Comparison of ENCODE assay signal across 11 cellular contexts in genomic region chr11:130383363-130384168, GRCh38. TPM values are rescaled to one million over a fixed set of nuclear protein-coding genes. Genes with fewer than 3 reads are reported as not detected.
A peak's percentile ranks its signal among the peaks of the same experiment; 100 is the strongest.
DNase-seq lines count a peak whose midpoint lies in the region; ATAC-seq, FAIRE-seq and TF ChIP-seq lines count a peak whose summit lies in the region.
"Had no signal": no experiment of that assay in that cellular context is flagged by ENCODE, and none has a peak within 500 bp of the region (broad histone marks: within the 10 kb centered on the region; RNA-seq: fewer than 3 reads in every experiment).

No MANE protein-coding gene starts in this region.

- no peak overlapping the region for H2AFZ ChIP-seq in H1 (ENCODE audit: low read length)
- no peak overlapping the region for H2AFZ ChIP-seq in trophoblast cell (ENCODE audit: insufficient read depth, low read length, poor library complexity)

- TF ChIP-seq EP300 in H1 (IDR thresholded peaks at IDR 0.05; ENCODE audit: borderline replicate concordance in 1 of 2, low read depth in 2 of 2, low read length in 2 of 2), result no peak

- POLR2A ChIA-PET in H1 (lab: Charles Lee; ENCODE audit: partially characterized antibody), result interaction anchor here (0.6 to 1.7 kb wide), 15 partner anchors 12 to 381 kb away, joined by 3 to 6 read pairs (median 3); partner anchors contain the start of gene PRDM10

- peak overlapping the region; percentile 95 for H3K18ac ChIP-seq in H1 (ENCODE audit: extremely low read depth, low read length)
- H3K18ac ChIP-seq in trophoblast cell (ENCODE audit: low read length), result no peak overlapping the region

- DNase-seq in GDM1 (lab: John Stamatoyannopoulos, UW), result peak; percentile 8
- DNase-seq in LHCN-M2 (ENCODE audit: low read depth), result peak; percentile 97
- DNase-seq in H1 (ENCODE audit: low read depth in 1 of 2, low spot score in 2 of 2), result peak; percentile 33 to 66
- DNase-seq in trophoblast cell, result peak in 1 of 2 donors; percentile 36
- no peak for DNase-seq in NCI-H446 (lab: John Stamatoyannopoulos, UW)
- no peak for DNase-seq in ecto neural progenitor cell (ENCODE audit: low spot score)
- DNase-seq: activated naive CD8-positive, alpha-beta T cell treated with anti-CD3 and anti-CD28 coated beads, Interleukin-2, amount 10 ng/mL, durations not matched to agents 7 days and 5 days; NCI-H146 had no signal

- H3K14ac ChIP-seq in H1 (ENCODE audit: insufficient read length), result no peak overlapping the region
- no peak overlapping the region for H3K14ac ChIP-seq in trophoblast cell (ENCODE audit: low read length)

- TF ChIP-seq POLR2A in H1 (IDR thresholded peaks at IDR 0.05; ENCODE audit: control extremely low read depth in 1 of 2, low read depth in 2 of 2, low read length in 2 of 2), result peak; percentile 47 to 85

- H3K9ac ChIP-seq in H1 (replicated peaks in 1 of 4; ENCODE audit: extremely low read depth in 1 of 4, low read depth in 3 of 4, low read length in 3 of 4) (peak overlapping the region in 2 of 4 experiments; percentile 10 to 44; a peak in 3 of 7 replicates), trophoblast cell (ENCODE audit: low read length) (no peak overlapping the region)

- H4K5ac ChIP-seq in H1 (ENCODE audit: insufficient read length, low read depth, low read length), result peak overlapping the region; percentile 16

- TF ChIP-seq CTCF in H1 (IDR thresholded peaks at IDR 0.05; ENCODE audit: control extremely low read depth in 1 of 3, insufficient read depth in 1 of 3, low read depth in 1 of 3, low read length in 3 of 3), result no peak

- H2BK15ac ChIP-seq in H1 (ENCODE audit: low read length), result no peak overlapping the region; the same call in 1 of the 2 replicates

- H2AK5ac ChIP-seq in H1 (ENCODE audit: low read depth, low read length) (peak overlapping the region; percentile 86), trophoblast cell (ENCODE audit: low read length) (no peak overlapping the region)

- H3K79me1 ChIP-seq in H1 (ENCODE audit: low read depth, low read length) (no peaks in the 10 kb centered on the region), trophoblast cell (ENCODE audit: low read length) (no peaks in the 10 kb centered on the region)

- FAIRE-seq in H1 (lab: Jason Lieb, UNC), result peak; percentile 98
- FAIRE-seq: keratinocyte had no signal

- peak overlapping the region; percentile 99 for H2BK20ac ChIP-seq in H1 (ENCODE audit: low read length)

- H3K4me3 ChIP-seq in H1 (ENCODE audit: extremely low read depth in 1 of 4, insufficient read depth in 2 of 4, low read depth in 3 of 4, low read length in 4 of 4) (no peak overlapping the region), trophoblast cell (ENCODE audit: low read depth, low read length) (no peak overlapping the region)

- no peaks in the 10 kb centered on the region for H3K79me2 ChIP-seq in H1 (ENCODE audit: control insufficient read depth in 1 of 2, insufficient read depth in 2 of 2, low read length in 2 of 2)
- H3K79me2 ChIP-seq in trophoblast cell (ENCODE audit: control insufficient read depth, insufficient read depth, low read length, poor library complexity), result no peaks in the 10 kb centered on the region

- peak overlapping the region; percentile 33 for H3K56ac ChIP-seq in H1 (replicated peaks; ENCODE audit: insufficient read length, low read depth, low read length)

- no peak overlapping the region for H4K12ac ChIP-seq in trophoblast cell (ENCODE audit: low read depth, low read length)

- H3K27me3 ChIP-seq in H1 (replicated peaks in 1 of 4; ENCODE audit: control insufficient read depth in 3 of 4, extremely low read depth in 1 of 4, insufficient read depth in 3 of 4, low read length in 3 of 4), result no peaks in the 10 kb centered on the region
- no peaks in the 10 kb centered on the region for H3K27me3 ChIP-seq in trophoblast cell (ENCODE audit: insufficient read depth, low read length)

- H2BK12ac ChIP-seq in H1 (ENCODE audit: low read depth, low read length) (peak overlapping the region; percentile 33), trophoblast cell (ENCODE audit: low read length) (peak overlapping the region; percentile 27)

- H3K4ac ChIP-seq in H1 (replicated peaks; ENCODE audit: insufficient read length, low read depth, low read length) (peak overlapping the region; percentile 69), trophoblast cell (ENCODE audit: low read depth, low read length) (no peak overlapping the region)

- no peaks in the 10 kb centered on the region for H3K23me2 ChIP-seq in H1 (ENCODE audit: low read depth, low read length)

- H2BK120ac ChIP-seq in H1 (replicated peaks; ENCODE audit: low read depth, low read length), result peak overlapping the region; percentile 80
- H2BK120ac ChIP-seq in trophoblast cell (ENCODE audit: insufficient read depth, low read length, poor library complexity), result peak overlapping the region; percentile 34

- H4K20me1 ChIP-seq in H1 (replicated peaks in 1 of 2; ENCODE audit: control insufficient read depth in 1 of 2, insufficient read depth in 2 of 2, low read length in 2 of 2), result no peaks in the 10 kb centered on the region

- peak overlapping the region; percentile 97 for H4K91ac ChIP-seq in H1 (replicated peaks; ENCODE audit: insufficient read length, low read length)
- H4K91ac ChIP-seq in trophoblast cell (ENCODE audit: low read depth, low read length), result no peak overlapping the region

- no peak overlapping the region for H4K8ac ChIP-seq in H1 (ENCODE audit: extremely low read depth, insufficient read depth, low read length)
- H4K8ac ChIP-seq in trophoblast cell (ENCODE audit: low read depth, low read length), result no peak overlapping the region

- H3K23ac ChIP-seq in H1 (ENCODE audit: insufficient read length), result no peak overlapping the region
- H3K23ac ChIP-seq in trophoblast cell (ENCODE audit: low read length), result no peak overlapping the region

- H2BK5ac ChIP-seq in H1 (ENCODE audit: low read depth, low read length), result peak overlapping the region; percentile 99
- peak overlapping the region; percentile 34 for H2BK5ac ChIP-seq in trophoblast cell (ENCODE audit: low read depth, low read length, poor library complexity)

- H3K4me2 ChIP-seq in H1 (ENCODE audit: insufficient read depth in 1 of 2, low read depth in 2 of 2, low read length in 2 of 2) (peak overlapping the region; percentile 1 to 28; a peak in 2 of 4 replicates), trophoblast cell (ENCODE audit: low read length) (peak overlapping the region; percentile 51)

- no peaks in the 10 kb centered on the region for H3K9me3 ChIP-seq in H1 (ENCODE audit: insufficient read depth in 2 of 2, low read depth in 1 of 2, low read length in 1 of 2)
- H3K9me3 ChIP-seq in trophoblast cell (ENCODE audit: insufficient read depth, low read depth, low read length), result no peaks in the 10 kb centered on the region

- TF ChIP-seq RAD21 in H1 (IDR thresholded peaks at IDR 0.05 in 1 of 2, conservative IDR thresholded peaks at IDR 0.05 in 1 of 2; ENCODE audit: low read depth in 2 of 2, low read length in 2 of 2), result no peak; a peak in 1 of 4 replicates

- ATAC-seq in GM21390 (IDR thresholded peaks at IDR 0.05; ENCODE audit: unreplicated experiment), result no peak
- no peak for ATAC-seq in HG03045 (IDR thresholded peaks at IDR 0.05; ENCODE audit: unreplicated experiment)

- 44% methylated on average over 10 of the region's 10 CpGs; no CpG with 5 or more reads in 1 of the 2 experiments for WGBS in H1 (ENCODE audit: extremely low coverage in 1 of 2, insufficient coverage in 1 of 2, insufficient read length in 1 of 2, insufficient replicate concordance in 2 of 2, low coverage in 1 of 2, low lambda C conversion rate in 2 of 2, missing lambda C conversion rate in 1 of 2), 2 experiments
- no CpG with 5 or more reads among the region's 10 CpGs for WGBS in trophoblast cell (ENCODE audit: extremely low coverage, insufficient coverage, insufficient read length)

- CTCF ChIA-PET in H1 (lab: Charles Lee; ENCODE audit: partially characterized antibody), result interaction anchor here (0.6 to 2.3 kb wide), 6 partner anchors 11 to 533 kb away, joined by 3 to 9 read pairs (median 3); partner anchors contain the start of gene SNX19

- H3K27ac ChIP-seq in H1 (ENCODE audit: low read depth, low read length), result peak overlapping the region; percentile 57; the same call in 1 of the 2 replicates
- H3K27ac ChIP-seq in trophoblast cell (ENCODE audit: low read depth, low read length), result peak overlapping the region; percentile 52

- peaks cover 10 to 23% (median 14%) of the 10 kb centered on the region in 4 experiments for H3K4me1 ChIP-seq in H1 (replicated peaks in 1 of 4; ENCODE audit: control insufficient read depth in 3 of 4, insufficient read depth in 4 of 4, low read length in 3 of 4)
- peaks cover 14 to 20% of the 10 kb centered on the region in 2 experiments for H3K4me1 ChIP-seq in trophoblast cell (ENCODE audit: control insufficient read depth in 1 of 2, insufficient read depth in 2 of 2, low read length in 2 of 2)

- H3K36me3 ChIP-seq in H1 (ENCODE audit: control insufficient read depth in 2 of 4, insufficient read depth in 4 of 4, low read length in 3 of 4), result no peaks in the 10 kb centered on the region; a peak in 1 of 8 replicates
- H3K36me3 ChIP-seq in trophoblast cell (ENCODE audit: control insufficient read depth in 1 of 2, insufficient read depth in 2 of 2, low read length in 2 of 2), result no peaks in the 10 kb centered on the region

TF ChIP-seq in H1, 55 proteins besides CTCF, POLR2A, EP300 and RAD21 (continues in another document):
- TF ChIP-seq CTBP2 (IDR thresholded peaks at IDR 0.05; ENCODE audit: borderline replicate concordance, insufficient read depth, insufficient read length, low read length) (no peak), SUZ12 (IDR thresholded peaks at IDR 0.05; ENCODE audit: low read length) (no peak), SIN3A (conservative IDR thresholded peaks at IDR 0.05 in 1 of 2, IDR thresholded peaks at IDR 0.05 in 1 of 2; ENCODE audit: low read depth in 1 of 2, low read length in 2 of 2) (peak in 1 of 2 experiments; percentile 81; a peak in 2 of 4 replicates), TEAD4 (IDR thresholded peaks at IDR 0.05; ENCODE audit: low read depth, low read length) (peak; percentile 88), TAF1 (IDR thresholded peaks at IDR 0.05; ENCODE audit: low read depth, low read length) (peak; percentile 56; the same call in 1 of the 2 replicates), EGR1 (IDR thresholded peaks at IDR 0.05; ENCODE audit: borderline replicate concordance, low read depth, low read length) (0 out of 2 replicates have a peak, but pooled peaks have one; percentile 18), CREB1 (IDR thresholded peaks at IDR 0.05) (peak; percentile 49)

RNA-seq across cellular contexts. Expression of gene ADAMTS8, which starts 44.8 kb away (rescaled TPM):
- not detected in 2 replicates for total RNA-seq in LHCN-M2 (2014; rRNA removed)
- not detected for polyA plus RNA-seq in LHCN-M2 (2012)
- 15.5 and 16.6 TPM in 2 replicates for total RNA-seq in H1 (2021; fragmentation: NEBNext Ultra II Directional; extraction: Animal tissue kit (Norgen Biotek cat#: 25700))
- polyA plus RNA-seq in H1 (2011; rRNA removed), result 9.3 and 11.1 TPM in 2 replicates
- 10.5 TPM for polyA plus RNA-seq in H1 (2011; cell fraction: cytosol; rRNA removed)
- 13.6 TPM for polyA plus RNA-seq in H1 (2011; cell fraction: nucleus; rRNA removed)
- polyA plus RNA-seq in H1 (2012, experiment 1 of 2), result 11.6 to 13.7 TPM (median 13.3 TPM) in 4 replicates
- 15.3 TPM for polyA plus RNA-seq in H1 (2012, experiment 2 of 2)
- polyA plus RNA-seq in H1 (2013, experiment 1 of 2), result 14.9 TPM
- 14.2 TPM for polyA plus RNA-seq in H1 (2013, experiment 2 of 2)
- polyA minus RNA-seq in H1 (2011; rRNA and poly(A)+ RNA removed), result 8.3 and 9.9 TPM in 2 replicates
- 10.7 TPM for polyA minus RNA-seq in H1 (2011; cell fraction: cytosol; rRNA and poly(A)+ RNA removed)
- polyA minus RNA-seq in H1 (2011; cell fraction: nucleus; rRNA and poly(A)+ RNA removed), result 5.7 TPM
- not detected in 2 replicates for polyA plus RNA-seq in trophoblast cell (2013)
- total RNA-seq: activated naive CD8-positive, alpha-beta T cell treated with anti-CD3 and anti-CD28 coated beads, Interleukin-2, amount 10 ng/mL, durations not matched to agents 7 days and 5 days had no signal
- polyA plus RNA-seq: keratinocyte had no signal

Comparison
In these comparisons a context has a peak if more than half of its experiments do, and no peak if none do; other contexts are left out.
1. DNase-seq: peak in GDM1 (single experiment), LHCN-M2 (single experiment) and H1 (2 of 2); none in NCI-H446 (0 of 2) and ecto neural progenitor cell (single experiment).
2. RNA of gene ADAMTS8, which starts 44.8 kb away (total RNA-seq): 15.5 to 16.6 TPM in H1; not detected in LHCN-M2; every median in the first group is over 10 times any median in the second.